In the genomic region with DNA sequence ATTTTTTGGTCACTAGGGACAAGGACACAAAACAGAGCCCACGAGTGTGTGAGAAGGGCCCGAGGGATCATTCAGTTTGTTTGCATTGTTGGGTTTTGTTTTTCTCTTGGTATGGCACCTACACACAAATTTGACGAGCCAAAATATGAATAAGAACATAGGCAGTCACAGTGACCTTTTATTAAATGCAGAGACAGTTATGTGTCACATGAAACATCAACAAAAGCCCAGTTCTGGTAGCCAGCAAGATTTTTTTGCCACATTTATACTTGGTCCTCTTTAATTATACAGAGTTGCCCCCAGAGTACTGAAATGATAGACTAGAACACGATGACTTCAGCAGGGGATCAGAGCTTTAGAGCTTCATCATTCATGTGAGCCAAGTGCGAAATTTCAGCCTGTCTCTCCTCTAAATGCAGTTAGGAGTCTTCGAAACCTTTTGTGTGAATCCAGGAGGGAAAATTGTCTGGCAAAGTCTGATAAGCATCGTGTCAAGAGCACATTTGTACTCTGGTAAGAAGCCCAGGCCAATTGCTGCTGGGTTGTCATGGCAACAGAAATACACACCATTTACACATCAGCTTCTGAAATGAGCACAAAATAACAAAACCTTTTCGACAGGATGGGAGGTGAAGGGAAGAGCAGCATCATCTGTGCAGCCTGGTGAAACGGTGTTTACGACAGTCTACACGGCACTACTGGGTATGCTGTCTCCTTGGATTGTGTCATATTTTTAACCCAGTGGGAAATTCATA, we compare ENCODE assay signal across 9 cellular contexts.
DNase-seq lines count a peak whose midpoint lies in the region; ATAC-seq and TF ChIP-seq lines count a peak whose summit lies in the region.
"Had no signal": no experiment of that assay in that cellular context is flagged by ENCODE, and none has a peak within 500 bp of the region (broad histone marks: within the 10 kb centered on the region; RNA-seq: fewer than 3 reads in every experiment).

No MANE protein-coding gene starts in this region.

- no peaks in the 10 kb centered on the region for H3K27me3 Mint-ChIP-seq in activated naive CD8-positive, alpha-beta T cell

- H3K36me3 Mint-ChIP-seq in activated naive CD8-positive, alpha-beta T cell = no peaks in the 10 kb centered on the region

- dilution Hi-C loops in IMR-90 (cut with HindIII; ENCODE audit: low sequenced_read_pairs, unreplicated experiment) = no loop called here

- peaks cover 11% of the 10 kb centered on the region for H3K9me1 ChIP-seq in IMR-90 (ENCODE audit: insufficient read depth, low read length)

- H2BK5ac ChIP-seq in IMR-90 (ENCODE audit: low read depth, low read length, poor library complexity, severe bottlenecking) = peak overlapping the region; percentile 28

- in situ Hi-C loops in IMR-90 (cut with MboI; ENCODE audit: low sequenced_read_pairs) = no loop called here

- no peak for TF ChIP-seq POLR2A in IMR-90 (IDR thresholded peaks at IDR 0.05; ENCODE audit: low read depth, low read length)

- no peak overlapping the region for H3K4me3 ChIP-seq in IMR-90 (ENCODE audit: insufficient read depth, low read depth, low read length)
- H3K4me3 ChIP-seq: right lobe of liver had no signal

- no peaks in the 10 kb centered on the region for H3K36me3 ChIP-seq in IMR-90 (ENCODE audit: control insufficient read depth, insufficient read depth, low read length)
- H3K36me3 ChIP-seq: right lobe of liver had no signal

- no TSS peak for BruUV-seq in IMR-90 (replicated peaks; lab: Mats Ljungman, UMichigan)

- H4K20me1 ChIP-seq in IMR-90 (ENCODE audit: insufficient read depth, low read length) = no peaks in the 10 kb centered on the region

- H3K9ac ChIP-seq in IMR-90 (ENCODE audit: low read depth, low read length) = no peak overlapping the region

- H3K4me3 Mint-ChIP-seq in activated naive CD8-positive, alpha-beta T cell = peak overlapping the region; percentile 59

- peak overlapping the region; percentile 38; the same call in 1 of the 2 replicates for H2BK120ac ChIP-seq in IMR-90 (ENCODE audit: low read depth, low read length)

- CTCF ChIA-PET in IMR-90 (lab: Yijun Ruan, JAX) = interaction anchor here (1.2 kb wide), 1 partner anchor 23 kb away, joined by 4 read pairs; no protein-coding TSS in a partner anchor

- H3K18ac ChIP-seq in IMR-90 (ENCODE audit: low read depth, low read length) = peak overlapping the region; percentile 93

- peak overlapping the region; percentile 29 for H4K91ac ChIP-seq in IMR-90 (ENCODE audit: insufficient read depth, low read depth, low read length)

- peak overlapping the region; percentile 69; the same call in 2 of the 3 replicates for H2BK15ac ChIP-seq in IMR-90 (ENCODE audit: low read depth, low read length)

- POLR2A ChIA-PET in IMR-90 (lab: Charles Lee; ENCODE audit: unreplicated experiment) = no interaction called here

- H3K27ac Mint-ChIP-seq in activated naive CD8-positive, alpha-beta T cell = peak overlapping the region; percentile 70

- H3K23ac ChIP-seq in IMR-90 (ENCODE audit: low read depth, low read length) = no peak overlapping the region; the same call in 1 of the 2 replicates

- WGBS in IMR-90 (ENCODE audit: extremely low coverage in 2 of 2, insufficient read length in 1 of 2), 2 experiments = 50% methylated on average over 1 of the region's 11 CpGs; no CpG with 5 or more reads in 1 of the 2 experiments

- no peaks in the 10 kb centered on the region for H3K9me3 Mint-ChIP-seq in activated naive CD8-positive, alpha-beta T cell (ENCODE audit: low read depth)

- H4K5ac ChIP-seq in IMR-90 (ENCODE audit: low read depth, low read length) = peak overlapping the region; percentile 46

- ATAC-seq in IMR-90 (ENCODE audit: low read depth) = no peak
- no peak for ATAC-seq in GM18858 (IDR thresholded peaks at IDR 0.05; ENCODE audit: unreplicated experiment)

- intact Hi-C loops in IMR-90 (cut with micrococcal nuclease) = loop anchor here (5.0 kb wide), 2 partner anchors 238 to 293 kb away; no protein-coding TSS in a partner anchor

- peak overlapping the region; percentile 20; the same call in 1 of the 2 replicates for H3K56ac ChIP-seq in IMR-90 (ENCODE audit: extremely low read depth, insufficient read depth, low read length)

- H4K8ac ChIP-seq in IMR-90 (ENCODE audit: low read depth in 2 of 2, low read length in 2 of 2) = peak overlapping the region; percentile 29 to 52

- peak; percentile 60 for DNase-seq in AG09319 (ENCODE audit: extremely low read depth, low read depth)
- DNase-seq in IMR-90 = peak; percentile 78
- peak; percentile 24 for DNase-seq in kidney tubule cell (ENCODE audit: low spot score)
- no peak for DNase-seq in GDM1 (lab: John Stamatoyannopoulos, UW)
- no peak for DNase-seq in NCI-H526 (lab: John Stamatoyannopoulos, UW)
- no peak for DNase-seq in NCI-H2107 (lab: John Stamatoyannopoulos, UW)
- DNase-seq: right lobe of liver had no signal

- H3K4me1 ChIP-seq in IMR-90 (ENCODE audit: control insufficient read depth, insufficient read depth, low read length) = peaks cover 23% of the 10 kb centered on the region
- H3K4me1 ChIP-seq: right lobe of liver had no signal

- peaks cover 56% of the 10 kb centered on the region for H3K4me1 Mint-ChIP-seq in activated naive CD8-positive, alpha-beta T cell (ENCODE audit: low read depth)

- no peaks in the 10 kb centered on the region for H3K79me1 ChIP-seq in IMR-90 (ENCODE audit: low read depth in 1 of 2, low read length in 2 of 2)

- no peak overlapping the region for H2AK9ac ChIP-seq in IMR-90 (replicated peaks; ENCODE audit: low read depth, low read length, poor library complexity)

- peak overlapping the region; percentile 7; the same call in 1 of the 2 replicates for H3K4me2 ChIP-seq in IMR-90 (ENCODE audit: low read depth, low read length)

- 0 out of 2 replicates have a peak overlapping the region, but pooled peaks have one; percentile 26 for H3K14ac ChIP-seq in IMR-90 (replicated peaks; ENCODE audit: low read depth, low read length)

- H3K9me3 ChIP-seq in IMR-90 (ENCODE audit: control insufficient read depth, insufficient read depth, low read length) = no peaks in the 10 kb centered on the region
- H3K9me3 ChIP-seq: right lobe of liver had no signal

- no peaks in the 10 kb centered on the region for H3K27me3 ChIP-seq in IMR-90 (ENCODE audit: control insufficient read depth, insufficient read depth, low read length)
- H3K27me3 ChIP-seq: right lobe of liver had no signal

- no peak for TF ChIP-seq RAD21 in IMR-90 (IDR thresholded peaks at IDR 0.05; ENCODE audit: low read length)

- peak overlapping the region; percentile 73 for H3K4ac ChIP-seq in IMR-90 (ENCODE audit: low read depth, low read length)

- TF ChIP-seq CTCF in AG09319 (IDR thresholded peaks at IDR 0.05; ENCODE audit: low read depth, low read length) = no peak
- no peak for TF ChIP-seq CTCF in IMR-90 (conservative IDR thresholded peaks at IDR 0.05; ENCODE audit: low read depth, low read length)

- H2BK20ac ChIP-seq in IMR-90 (ENCODE audit: low read depth, low read length) = peak overlapping the region; percentile 72; the same call in 1 of the 2 replicates

- peak overlapping the region; percentile 1 for H2AFZ ChIP-seq in IMR-90 (replicated peaks; ENCODE audit: low read length, poor library complexity)

- H2AK5ac ChIP-seq in IMR-90 (ENCODE audit: low read depth, low read length) = peak overlapping the region; percentile 95

- peak overlapping the region; percentile 71 for H3K27ac ChIP-seq in IMR-90 (ENCODE audit: insufficient read depth, low read length)
- H3K27ac ChIP-seq: right lobe of liver had no signal

TF ChIP-seq in IMR-90, 13 proteins besides CTCF, POLR2A, EP300 and RAD21:
- TF ChIP-seq MAFK (IDR thresholded peaks at IDR 0.05; ENCODE audit: low read depth, low read length) = no peak
- TF ChIP-seq CEBPB (IDR thresholded peaks at IDR 0.05; ENCODE audit: low read depth, low read length) = no peak; the same call in 1 of the 2 replicates
- TF ChIP-seq RFX5 (IDR thresholded peaks at IDR 0.05; ENCODE audit: low read depth, low read length) = no peak
- TF ChIP-seq, protein P1, sequence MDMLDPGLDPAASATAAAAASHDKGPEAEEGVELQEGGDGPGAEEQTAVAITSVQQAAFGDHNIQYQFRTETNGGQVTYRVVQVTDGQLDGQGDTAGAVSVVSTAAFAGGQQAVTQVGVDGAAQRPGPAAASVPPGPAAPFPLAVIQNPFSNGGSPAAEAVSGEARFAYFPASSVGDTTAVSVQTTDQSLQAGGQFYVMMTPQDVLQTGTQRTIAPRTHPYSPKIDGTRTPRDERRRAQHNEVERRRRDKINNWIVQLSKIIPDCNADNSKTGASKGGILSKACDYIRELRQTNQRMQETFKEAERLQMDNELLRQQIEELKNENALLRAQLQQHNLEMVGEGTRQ (IDR thresholded peaks at IDR 0.05; ENCODE audit: low read depth, low read length) = no peak
- no peak for TF ChIP-seq FOS (IDR thresholded peaks at IDR 0.05; ENCODE audit: low read depth, low read length)
- TF ChIP-seq, protein P2, sequence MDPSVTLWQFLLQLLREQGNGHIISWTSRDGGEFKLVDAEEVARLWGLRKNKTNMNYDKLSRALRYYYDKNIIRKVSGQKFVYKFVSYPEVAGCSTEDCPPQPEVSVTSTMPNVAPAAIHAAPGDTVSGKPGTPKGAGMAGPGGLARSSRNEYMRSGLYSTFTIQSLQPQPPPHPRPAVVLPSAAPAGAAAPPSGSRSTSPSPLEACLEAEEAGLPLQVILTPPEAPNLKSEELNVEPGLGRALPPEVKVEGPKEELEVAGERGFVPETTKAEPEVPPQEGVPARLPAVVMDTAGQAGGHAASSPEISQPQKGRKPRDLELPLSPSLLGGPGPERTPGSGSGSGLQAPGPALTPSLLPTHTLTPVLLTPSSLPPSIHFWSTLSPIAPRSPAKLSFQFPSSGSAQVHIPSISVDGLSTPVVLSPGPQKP (IDR thresholded peaks at IDR 0.05; ENCODE audit: borderline replicate concordance, low read depth, low read length) = no peak
- TF ChIP-seq SMC3 (IDR thresholded peaks at IDR 0.05; ENCODE audit: low read depth, low read length) = no peak
- TF ChIP-seq RCOR1 (IDR thresholded peaks at IDR 0.05; ENCODE audit: insufficient replicate concordance, low read length) = no peak
- TF ChIP-seq BHLHE40 (IDR thresholded peaks at IDR 0.05; ENCODE audit: low read depth, low read length) = no peak
- no peak for TF ChIP-seq NFE2L2 (IDR thresholded peaks at IDR 0.05; ENCODE audit: low read depth, low read length)
- no peak for TF ChIP-seq MAZ (IDR thresholded peaks at IDR 0.05; ENCODE audit: borderline replicate concordance, low read depth, low read length)
- TF ChIP-seq CHD1 (IDR thresholded peaks at IDR 0.05; ENCODE audit: low read depth, low read length) = no peak
- no peak for TF ChIP-seq MXI1 (IDR thresholded peaks at IDR 0.05; ENCODE audit: borderline replicate concordance, low read depth, low read length)
TF ChIP-seq in IMR-90: peak in this region for 0.

Comparison
In these comparisons a context has a peak if more than half of its experiments do, and no peak if none do; other contexts are left out.
1. DNase-seq: peak in AG09319 (single experiment), IMR-90 (single experiment) and kidney tubule cell (single experiment); none in GDM1 (single experiment), NCI-H526 (0 of 2) and NCI-H2107 (single experiment).